1 cellular context compared by ENCODE assay signal in genomic region chr10:78862328-78862640, GRCh38.
TF ChIP-seq lines count a peak whose summit lies in the region.

No MANE protein-coding gene starts in this region.

TF ChIP-seq in HCT116, 20 proteins besides CTCF, POLR2A, EP300 and RAD21 (continued from another document):
- TF ChIP-seq ATF3 (IDR thresholded peaks at IDR 0.05) (no peak), ZFX (IDR thresholded peaks at IDR 0.05) (no peak), SIN3A (IDR thresholded peaks at IDR 0.05; ENCODE audit: low read depth) (no peak), MAX (IDR thresholded peaks at IDR 0.05) (no peak), EZH2 (IDR thresholded peaks at IDR 0.05) (no peak), REST (IDR thresholded peaks at IDR 0.05; ENCODE audit: low read depth) (no peak), CEBPB (IDR thresholded peaks at IDR 0.05; ENCODE audit: low read depth) (no peak), ELF1 (IDR thresholded peaks at IDR 0.05; ENCODE audit: borderline replicate concordance, low read depth) (no peak), FOSL1 (IDR thresholded peaks at IDR 0.05; ENCODE audit: low read depth) (no peak), EZH2phosphoT487 (IDR thresholded peaks at IDR 0.05; ENCODE audit: borderline replicate concordance) (no peak), JUND (IDR thresholded peaks at IDR 0.05) (no peak), SP1 (IDR thresholded peaks at IDR 0.05; ENCODE audit: low read depth) (no peak)
